In genomic region chr17:63573634-63574033, GRCh38 we compare ENCODE assay signal across 1 cellular context.
TF ChIP-seq lines count a peak whose summit lies in the region.

No MANE protein-coding gene starts in this region.

TF ChIP-seq in HepG2, 621 proteins besides CTCF, POLR2A, EP300 and RAD21 (continued from another document):
- TF ChIP-seq, protein P1, sequence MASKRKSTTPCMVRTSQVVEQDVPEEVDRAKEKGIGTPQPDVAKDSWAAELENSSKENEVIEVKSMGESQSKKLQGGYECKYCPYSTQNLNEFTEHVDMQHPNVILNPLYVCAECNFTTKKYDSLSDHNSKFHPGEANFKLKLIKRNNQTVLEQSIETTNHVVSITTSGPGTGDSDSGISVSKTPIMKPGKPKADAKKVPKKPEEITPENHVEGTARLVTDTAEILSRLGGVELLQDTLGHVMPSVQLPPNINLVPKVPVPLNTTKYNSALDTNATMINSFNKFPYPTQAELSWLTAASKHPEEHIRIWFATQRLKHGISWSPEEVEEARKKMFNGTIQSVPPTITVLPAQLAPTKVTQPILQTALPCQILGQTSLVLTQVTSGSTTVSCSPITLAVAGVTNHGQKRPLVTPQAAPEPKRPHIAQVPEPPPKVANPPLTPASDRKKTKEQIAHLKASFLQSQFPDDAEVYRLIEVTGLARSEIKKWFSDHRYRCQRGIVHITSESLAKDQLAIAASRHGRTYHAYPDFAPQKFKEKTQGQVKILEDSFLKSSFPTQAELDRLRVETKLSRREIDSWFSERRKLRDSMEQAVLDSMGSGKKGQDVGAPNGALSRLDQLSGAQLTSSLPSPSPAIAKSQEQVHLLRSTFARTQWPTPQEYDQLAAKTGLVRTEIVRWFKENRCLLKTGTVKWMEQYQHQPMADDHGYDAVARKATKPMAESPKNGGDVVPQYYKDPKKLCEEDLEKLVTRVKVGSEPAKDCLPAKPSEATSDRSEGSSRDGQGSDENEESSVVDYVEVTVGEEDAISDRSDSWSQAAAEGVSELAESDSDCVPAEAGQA (IDR thresholded peaks at IDR 0.05; ENCODE audit: low read depth), result no peak
- TF ChIP-seq, protein P1 (CRISPR knock-in tag; IDR thresholded peaks at IDR 0.05; ENCODE audit: borderline replicate concordance), result no peak
- TF ChIP-seq RELA (CRISPR knock-in tag; IDR thresholded peaks at IDR 0.05) (no peak), ZNF788 (CRISPR knock-in tag; IDR thresholded peaks at IDR 0.05; ENCODE audit: borderline replicate concordance) (peak; percentile 38; the same call in 1 of the 2 replicates), AKAP8 (CRISPR knock-in tag; IDR thresholded peaks at IDR 0.05) (0 out of 2 replicates have a peak, but pooled peaks have one; percentile 30), ZNF563 (CRISPR knock-in tag; IDR thresholded peaks at IDR 0.05) (no peak), FOXK1 (CRISPR knock-in tag; IDR thresholded peaks at IDR 0.05; ENCODE audit: borderline replicate concordance, low read depth) (no peak), NFYB (CRISPR knock-in tag; IDR thresholded peaks at IDR 0.05) (no peak), ZNF749 (CRISPR knock-in tag; IDR thresholded peaks at IDR 0.05; ENCODE audit: borderline replicate concordance) (no peak), LCORL (IDR thresholded peaks at IDR 0.05) (no peak), LCORL (CRISPR knock-in tag; IDR thresholded peaks at IDR 0.05) (peak; percentile 27; the same call in 1 of the 2 replicates)
TF ChIP-seq in HepG2: peak in this region for 6.
